19 cellular contexts compared by ENCODE assay signal in genomic region chr10:77520290-77520689, GRCh38.
"Had no signal": no experiment of that assay in that cellular context is flagged by ENCODE, and none has a peak within 500 bp of the region (broad histone marks: within the 10 kb centered on the region; RNA-seq: fewer than 3 reads in every experiment).

No MANE protein-coding gene starts in this region.

- H3K27ac ChIP-seq: coronary artery, heart left ventricle, neutrophil, stomach, vagina had no signal

- H3K36me3 ChIP-seq: heart left ventricle, neutrophil, stomach, vagina had no signal

- H3K27ac Mint-ChIP-seq: naive thymus-derived CD4-positive, alpha-beta T cell; nephron progenitor cell; type B pancreatic cell had no signal

- H3K4me1 Mint-ChIP-seq: naive thymus-derived CD4-positive, alpha-beta T cell had no signal

- FAIRE-seq: endometrium, frontal cortex had no signal

- H3K9me3 Mint-ChIP-seq: type B pancreatic cell had no signal

- H3K4me3 Mint-ChIP-seq: naive thymus-derived CD4-positive, alpha-beta T cell; nephron progenitor cell; type B pancreatic cell had no signal

- H3K9me3 ChIP-seq: heart left ventricle, neutrophil, stomach, vagina had no signal

- H3K4me1 ChIP-seq: vagina had no signal

- ATAC-seq: left colon, sciatic nerve had no signal

- DNase-seq: effector CD8-positive, alpha-beta T cell; erythroblast; heart left ventricle; hippocampal formation; left colon; mammary epithelial cell; naive thymus-derived CD4-positive, alpha-beta T cell; nephron progenitor cell; posterior cingulate gyrus; stimulated activated CD4-positive, alpha-beta T cell treated with anti-CD3 and anti-CD28 coated beads, Interleukin-2, amount 100 ng/mL, for 24 hours; stimulated activated naive CD4-positive, alpha-beta T cell; stomach had no signal

- H3K27me3 ChIP-seq: stomach, vagina had no signal

- H3K36me3 Mint-ChIP-seq: type B pancreatic cell had no signal

- H3K4me3 ChIP-seq: coronary artery, heart left ventricle, stomach, vagina had no signal
